17 cellular contexts compared by ENCODE assay signal in the genomic region with DNA sequence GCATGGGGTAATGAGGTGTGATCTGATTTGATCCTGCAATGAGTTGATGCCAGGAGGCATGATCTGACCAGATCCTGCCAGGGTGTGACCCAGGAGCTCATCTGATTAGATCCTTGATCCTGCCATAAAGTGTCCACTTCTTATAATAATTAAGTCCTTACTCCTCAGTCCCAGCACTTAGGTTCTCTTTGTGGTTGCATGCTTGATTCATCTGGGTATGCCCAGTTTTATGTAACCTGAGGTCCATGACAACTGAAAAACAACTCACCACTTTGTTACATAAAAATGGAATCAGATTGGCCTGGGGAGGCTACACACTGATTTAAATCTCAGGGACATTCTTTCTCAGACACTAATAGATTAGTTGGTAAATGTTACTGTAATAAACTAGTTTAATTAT. TPM values are rescaled to one million over a fixed set of nuclear protein-coding genes. Genes with fewer than 3 reads are reported as not detected.
DNase-seq lines count a peak whose midpoint lies in the region; ATAC-seq and TF ChIP-seq lines count a peak whose summit lies in the region.
"Had no signal": no experiment of that assay in that cellular context is flagged by ENCODE, and none has a peak within 500 bp of the region (broad histone marks: within the 10 kb centered on the region; RNA-seq: fewer than 3 reads in every experiment).

No MANE protein-coding gene starts in this region.

- peak overlapping the region; percentile 50; the same call in 1 of the 2 replicates for H3K27ac Mint-ChIP-seq in HFFc6
- H3K27ac Mint-ChIP-seq in activated CD4-positive, alpha-beta T cell treated with anti-CD3 and anti-CD28 coated beads for 36 hours: no peak overlapping the region

- TF ChIP-seq CTCF in AG09309 (IDR thresholded peaks at IDR 0.05; ENCODE audit: control insufficient read depth, insufficient read depth, low read depth, low read length, missing control alignments): no peak
- TF ChIP-seq CTCF in HFFc6 (IDR thresholded peaks at IDR 0.05): no peak
- TF ChIP-seq CTCF in astrocyte of the spinal cord (IDR thresholded peaks at IDR 0.05; ENCODE audit: low read depth, low read length): no peak
- no peak for TF ChIP-seq CTCF in kidney epithelial cell (IDR thresholded peaks at IDR 0.05; ENCODE audit: insufficient read depth, low read length, poor library complexity, severe bottlenecking)

- no peaks in the 10 kb centered on the region for H3K36me3 Mint-ChIP-seq in HFFc6 (ENCODE audit: low read depth)
- H3K36me3 Mint-ChIP-seq in activated CD4-positive, alpha-beta T cell treated with anti-CD3 and anti-CD28 coated beads for 36 hours (ENCODE audit: low read depth): no peaks in the 10 kb centered on the region

- no peaks in the 10 kb centered on the region for H3K4me1 Mint-ChIP-seq in HFFc6 (ENCODE audit: low read depth)
- H3K4me1 Mint-ChIP-seq in activated CD4-positive, alpha-beta T cell treated with anti-CD3 and anti-CD28 coated beads for 36 hours: no peaks in the 10 kb centered on the region

- no peaks in the 10 kb centered on the region for H3K36me3 ChIP-seq in kidney epithelial cell (ENCODE audit: control insufficient read depth, insufficient read depth, low read length)

- POLR2A ChIA-PET in activated CD4-positive, alpha-beta T cell treated with anti-CD3 and anti-CD28 coated beads for 36 hours (lab: Charles Lee): no interaction called here

- intact Hi-C loops in activated CD4-positive, alpha-beta T cell treated with anti-CD3 and anti-CD28 coated beads for 36 hours (cut with DNase I, micrococcal nuclease): no loop called here

- CTCF ChIA-PET in activated CD4-positive, alpha-beta T cell treated with anti-CD3 and anti-CD28 coated beads for 36 hours (lab: Charles Lee): no interaction called here

- in situ Hi-C loops in astrocyte of the spinal cord (cut with HindIII; ENCODE audit: low sequenced_read_pairs): no loop called here

- no peaks in the 10 kb centered on the region; the same call in none of the 2 replicates for H3K27me3 Mint-ChIP-seq in HFFc6 (ENCODE audit: insufficient read depth)
- H3K27me3 Mint-ChIP-seq in activated CD4-positive, alpha-beta T cell treated with anti-CD3 and anti-CD28 coated beads for 36 hours: no peaks in the 10 kb centered on the region

- no peak overlapping the region for H3K4me3 ChIP-seq in AG09309 (ENCODE audit: control insufficient read depth, low read depth, low read length)
- no peak overlapping the region for H3K4me3 ChIP-seq in astrocyte of the spinal cord (ENCODE audit: low read depth, low read length)
- no peak overlapping the region for H3K4me3 ChIP-seq in kidney epithelial cell (ENCODE audit: low read depth, low read length)
- H3K4me3 ChIP-seq: K562 had no signal

- H3K27me3 ChIP-seq in kidney epithelial cell (ENCODE audit: control insufficient read depth, insufficient read depth, low read length): no peaks in the 10 kb centered on the region

- no peak for ATAC-seq in HG03460 (IDR thresholded peaks at IDR 0.05; ENCODE audit: unreplicated experiment)
- ATAC-seq in activated CD4-positive, alpha-beta T cell treated with anti-CD3 and anti-CD28 coated beads for 36 hours: no peak
- ATAC-seq: HCT116, K562, Panc1 had no signal

- H3K9me3 Mint-ChIP-seq in HFFc6: no peaks in the 10 kb centered on the region
- no peaks in the 10 kb centered on the region for H3K9me3 Mint-ChIP-seq in activated CD4-positive, alpha-beta T cell treated with anti-CD3 and anti-CD28 coated beads for 36 hours (ENCODE audit: low read depth)

- H3K4me3 Mint-ChIP-seq in HFFc6: no peak overlapping the region
- no peak overlapping the region for H3K4me3 Mint-ChIP-seq in activated CD4-positive, alpha-beta T cell treated with anti-CD3 and anti-CD28 coated beads for 36 hours

- DNase-seq in AG09309 (ENCODE audit: low read depth) (peak; percentile 7), HFFc6 (peak; percentile 55), astrocyte of the spinal cord (ENCODE audit: low read depth, low spot score) (peak; percentile 7), kidney epithelial cell (ENCODE audit: low read depth) (peak; percentile 34), NCI-H1105 treated with DMSO at 0.1 percent for 48 hours (lab: John Stamatoyannopoulos, UW) (no peak)
- no peak for DNase-seq in activated naive CD4-positive, alpha-beta T cell (lab: John Stamatoyannopoulos, UW)
- no peak for DNase-seq in activated CD4-positive, alpha-beta T cell treated with anti-CD3 and anti-CD28 coated beads for 36 hours
- DNase-seq: Caco-2, DMS53, NCI-H1048, NCI-H2107, NCI-H774, SHP77 had no signal

RNA-seq across cellular contexts. Expression of a gene that starts 19.1 kb away (rescaled TPM):
- total RNA-seq in HFFc6 (2021; fragmentation: NEBNext Ultra II Directional; extraction: Animal tissue kit (Norgen Biotek cat#: 25700)): 10 to 100 TPM; 17.7 to 25.2 (median 23.2) TPM
- total RNA-seq in kidney epithelial cell: 5.1 and 5.6 TPM in 2 replicates
- 10 to 100 TPM; 24.0 to 25.5 TPM for total RNA-seq in activated CD4-positive, alpha-beta T cell treated with anti-CD3 and anti-CD28 coated beads for 36 hours

RNA-seq across cellular contexts. Expression of a gene that starts 19.3 kb away (rescaled TPM):
- 10 to 100 TPM in 3 of 6 experiments, 1 to 10 TPM in 3; 9.3 to 11.2 (median 9.9) TPM for total RNA-seq in HFFc6 (2021; fragmentation: NEBNext Ultra II Directional; extraction: Animal tissue kit (Norgen Biotek cat#: 25700))
- total RNA-seq in kidney epithelial cell: 3.0 and 5.3 TPM in 2 replicates
- 10 to 100 TPM in 1 of 2 experiments, 1 to 10 TPM in 1; 9.4 to 14.1 TPM for total RNA-seq in activated CD4-positive, alpha-beta T cell treated with anti-CD3 and anti-CD28 coated beads for 36 hours

RNA-seq across cellular contexts. Expression of a gene that starts 47.7 kb away (rescaled TPM):
- total RNA-seq in HFFc6 (2021; fragmentation: NEBNext Ultra II Directional; extraction: Animal tissue kit (Norgen Biotek cat#: 25700)): 1 to 10 TPM; 2.6 to 5.1 (median 4.2) TPM
- 6.0 and 11.4 TPM in 2 replicates for total RNA-seq in kidney epithelial cell
- total RNA-seq in activated CD4-positive, alpha-beta T cell treated with anti-CD3 and anti-CD28 coated beads for 36 hours: 1 to 10 TPM; 2.8 to 2.9 TPM

Comparison
In these comparisons a context has a peak if more than half of its experiments do, and no peak if none do; other contexts are left out.
1. DNase-seq: peak in AG09309 (single experiment), HFFc6 (single experiment), astrocyte of the spinal cord (single experiment) and kidney epithelial cell (single experiment); none in activated naive CD4-positive, alpha-beta T cell (0 of 4), NCI-H1105 treated with DMSO at 0.1 percent for 48 hours (single experiment) and activated CD4-positive, alpha-beta T cell treated with anti-CD3 and anti-CD28 coated beads for 36 hours (single experiment).